Comparison of ENCODE assay signal across 33 cellular contexts in genomic region chr3:40620151-40620550, GRCh38.
DNase-seq lines count a peak whose midpoint lies in the region; ATAC-seq, FAIRE-seq and TF ChIP-seq lines count a peak whose summit lies in the region.
"Had no signal": no experiment of that assay in that cellular context is flagged by ENCODE, and none has a peak within 500 bp of the region (broad histone marks: within the 10 kb centered on the region; RNA-seq: fewer than 3 reads in every experiment).

No MANE protein-coding gene starts in this region.

- no peak overlapping the region for H4K91ac ChIP-seq in H1 (replicated peaks; ENCODE audit: insufficient read length, low read length)

- H3K27me3 Mint-ChIP-seq in osteocyte (ENCODE audit: unreplicated experiment): peaks cover 25% of the 10 kb centered on the region
- peaks cover 18% of the 10 kb centered on the region for H3K27me3 Mint-ChIP-seq in mesothelial cell of epicardium (ENCODE audit: low read depth)

- no peak overlapping the region for H3K9ac ChIP-seq in H1 (replicated peaks in 1 of 4; ENCODE audit: extremely low read depth in 1 of 4, low read depth in 3 of 4, low read length in 3 of 4)

- no peaks in the 10 kb centered on the region for H4K20me1 ChIP-seq in H1 (replicated peaks in 1 of 2; ENCODE audit: control insufficient read depth in 1 of 2, insufficient read depth in 2 of 2, low read length in 2 of 2)

- POLR2A ChIA-PET in H1 (lab: Charles Lee; ENCODE audit: partially characterized antibody): no interaction called here

- no peak overlapping the region for H3K14ac ChIP-seq in H1 (ENCODE audit: insufficient read length)

- H3K4me3 ChIP-seq in H1 (ENCODE audit: extremely low read depth in 1 of 4, insufficient read depth in 2 of 4, low read depth in 3 of 4, low read length in 4 of 4): no peak overlapping the region
- H3K4me3 ChIP-seq: cardiac muscle cell, esophagus squamous epithelium, pancreas had no signal

- no peak for TF ChIP-seq EP300 in H1 (IDR thresholded peaks at IDR 0.05; ENCODE audit: borderline replicate concordance in 1 of 2, low read depth in 2 of 2, low read length in 2 of 2)

- WGBS in H1 (ENCODE audit: extremely low coverage in 1 of 2, insufficient coverage in 1 of 2, insufficient read length in 1 of 2, insufficient replicate concordance in 2 of 2, low coverage in 1 of 2, low lambda C conversion rate in 2 of 2, missing lambda C conversion rate in 1 of 2), 2 experiments: 79% methylated on average over 2 of the region's 2 CpGs; no CpG with 5 or more reads in 1 of the 2 experiments

- no peak overlapping the region for H4K8ac ChIP-seq in H1 (ENCODE audit: extremely low read depth, insufficient read depth, low read length)

- no peak overlapping the region for H3K27ac ChIP-seq in H1 (ENCODE audit: low read depth, low read length)
- H3K27ac ChIP-seq: cardiac muscle cell, pancreas had no signal

- no peak overlapping the region for H2AFZ ChIP-seq in H1 (ENCODE audit: low read length)

- H3K36me3 Mint-ChIP-seq in osteocyte (ENCODE audit: unreplicated experiment) (no peaks in the 10 kb centered on the region), mesothelial cell of epicardium (no peaks in the 10 kb centered on the region)
- H3K36me3 Mint-ChIP-seq: activated naive CD8-positive, alpha-beta T cell treated with anti-CD3 and anti-CD28 coated beads for 36 hours; T-cell; type B pancreatic cell had no signal

- H3K9me3 Mint-ChIP-seq in osteocyte (ENCODE audit: unreplicated experiment) (no peaks in the 10 kb centered on the region), mesothelial cell of epicardium (no peaks in the 10 kb centered on the region)
- H3K9me3 Mint-ChIP-seq: activated CD8-positive, alpha-beta T cell treated with anti-CD3 and anti-CD28 coated beads for 36 hours; activated T-helper 2 cell treated with anti-CD3 and anti-CD28 coated beads, Interferon-gamma antibody, Interleukin-2, Interleukin-4, amounts not matched to agents 10 μg/mL and 5 μg/mL and 100 μg/mL, durations not matched to agents 14 hours and 24 hours and 36 hours; endodermal cell; nephron progenitor cell; T-cell; type B pancreatic cell had no signal

- no peak for TF ChIP-seq POLR2A in H1 (IDR thresholded peaks at IDR 0.05; ENCODE audit: control extremely low read depth in 1 of 2, low read depth in 2 of 2, low read length in 2 of 2)

- H3K23me2 ChIP-seq in H1 (ENCODE audit: low read depth, low read length): peaks cover 5% of the 10 kb centered on the region

- H3K4me3 Mint-ChIP-seq in osteocyte (ENCODE audit: unreplicated experiment) (no peak overlapping the region), mesothelial cell of epicardium (no peak overlapping the region)
- H3K4me3 Mint-ChIP-seq: activated CD8-positive, alpha-beta T cell treated with anti-CD3 and anti-CD28 coated beads for 36 hours; activated naive CD8-positive, alpha-beta T cell treated with anti-CD3 and anti-CD28 coated beads for 36 hours; endodermal cell; nephron progenitor cell; T-cell; type B pancreatic cell had no signal

- no peak for FAIRE-seq in H1 (lab: Jason Lieb, UNC)
- FAIRE-seq: GM18507, islet of Langerhans, pancreas, RCC 7860, TTC549 had no signal

- no peak overlapping the region for H2BK12ac ChIP-seq in H1 (ENCODE audit: low read depth, low read length)

- no peak overlapping the region for H2BK120ac ChIP-seq in H1 (replicated peaks; ENCODE audit: low read depth, low read length)

- H3K23ac ChIP-seq in H1 (ENCODE audit: insufficient read length): no peak overlapping the region

- CTCF ChIA-PET in H1 (lab: Charles Lee; ENCODE audit: partially characterized antibody): interaction anchor here (1.0 kb wide), 1 partner anchor 12 kb away, joined by 3 read pairs; no protein-coding TSS in a partner anchor

- H3K4ac ChIP-seq in H1 (replicated peaks; ENCODE audit: insufficient read length, low read depth, low read length): no peak overlapping the region

- no peak overlapping the region for H4K5ac ChIP-seq in H1 (ENCODE audit: insufficient read length, low read depth, low read length)

- in situ Hi-C loops in G401 (cut with HindIII; ENCODE audit: low sequenced_read_pairs): no loop called here

- H2BK15ac ChIP-seq in H1 (ENCODE audit: low read length): 0 out of 2 replicates have a peak overlapping the region, but pooled peaks have one; percentile 6

- no peak for TF ChIP-seq RAD21 in H1 (IDR thresholded peaks at IDR 0.05 in 1 of 2, conservative IDR thresholded peaks at IDR 0.05 in 1 of 2; ENCODE audit: low read depth in 2 of 2, low read length in 2 of 2)

- H3K4me1 Mint-ChIP-seq in osteocyte (ENCODE audit: unreplicated experiment): peaks cover 7% of the 10 kb centered on the region
- peaks cover 14% of the 10 kb centered on the region for H3K4me1 Mint-ChIP-seq in mesothelial cell of epicardium
- H3K4me1 Mint-ChIP-seq: activated naive CD8-positive, alpha-beta T cell treated with anti-CD3 and anti-CD28 coated beads for 36 hours had no signal

- no peak for ATAC-seq in HG02852 (IDR thresholded peaks at IDR 0.05; ENCODE audit: unreplicated experiment)
- ATAC-seq: activated CD4-positive, CD25-positive, alpha-beta regulatory T cell treated with anti-CD3 and anti-CD28 coated beads, Interleukin-2, amount 50 U/mL, for 24 hours; activated CD8-positive, alpha-beta T cell treated with anti-CD3 and anti-CD28 coated beads for 36 hours; HCT116; pancreas; right cardiac atrium; T-cell had no signal

- no peak overlapping the region for H3K4me2 ChIP-seq in H1 (ENCODE audit: insufficient read depth in 1 of 2, low read depth in 2 of 2, low read length in 2 of 2)

- no peak overlapping the region for H3K18ac ChIP-seq in H1 (ENCODE audit: extremely low read depth, low read length)

- H2BK5ac ChIP-seq in H1 (ENCODE audit: low read depth, low read length): no peak overlapping the region

- H3K27me3 ChIP-seq in H1 (replicated peaks in 1 of 4; ENCODE audit: control insufficient read depth in 3 of 4, extremely low read depth in 1 of 4, insufficient read depth in 3 of 4, low read length in 3 of 4): no peaks in the 10 kb centered on the region
- H3K27me3 ChIP-seq: cardiac muscle cell, pancreas had no signal

- H3K56ac ChIP-seq in H1 (replicated peaks; ENCODE audit: insufficient read length, low read depth, low read length): no peak overlapping the region

- no peak for TF ChIP-seq CTCF in H1 (IDR thresholded peaks at IDR 0.05; ENCODE audit: control extremely low read depth in 1 of 3, insufficient read depth in 1 of 3, low read depth in 1 of 3, low read length in 3 of 3)
- TF ChIP-seq CTCF in osteocyte (IDR thresholded peaks at IDR 0.05): no peak
- no peak for TF ChIP-seq CTCF in mesothelial cell of epicardium (IDR thresholded peaks at IDR 0.05; ENCODE audit: unreplicated experiment)

- no peak overlapping the region for H2AK5ac ChIP-seq in H1 (ENCODE audit: low read depth, low read length)

- no peaks in the 10 kb centered on the region for H3K36me3 ChIP-seq in H1 (ENCODE audit: control insufficient read depth in 2 of 4, insufficient read depth in 4 of 4, low read length in 3 of 4)
- H3K36me3 ChIP-seq: cardiac muscle cell, esophagus squamous epithelium, pancreas had no signal

- H3K4me1 ChIP-seq in H1 (replicated peaks in 1 of 4; ENCODE audit: control insufficient read depth in 3 of 4, insufficient read depth in 4 of 4, low read length in 3 of 4): peaks cover 12 to 17% (median 12%) of the 10 kb centered on the region in 4 experiments
- H3K4me1 ChIP-seq: pancreas had no signal

- H3K27ac Mint-ChIP-seq in osteocyte (ENCODE audit: unreplicated experiment) (no peak overlapping the region), mesothelial cell of epicardium (no peak overlapping the region)
- H3K27ac Mint-ChIP-seq: activated CD8-positive, alpha-beta T cell treated with anti-CD3 and anti-CD28 coated beads for 36 hours; activated naive CD8-positive, alpha-beta T cell treated with anti-CD3 and anti-CD28 coated beads for 36 hours; activated T-helper 2 cell treated with anti-CD3 and anti-CD28 coated beads, Interferon-gamma antibody, Interleukin-2, Interleukin-4, amounts not matched to agents 10 μg/mL and 5 μg/mL and 100 μg/mL, durations not matched to agents 14 hours and 24 hours and 36 hours; endodermal cell; nephron progenitor cell; T-cell; type B pancreatic cell had no signal

- H3K79me2 ChIP-seq in H1 (ENCODE audit: control insufficient read depth in 1 of 2, insufficient read depth in 2 of 2, low read length in 2 of 2): no peaks in the 10 kb centered on the region

- no peak overlapping the region for H2BK20ac ChIP-seq in H1 (ENCODE audit: low read length)

- 0 out of 4 replicates have a peak, but pooled peaks cover 0 to 2% of the 10 kb centered on the region in 2 experiments for H3K9me3 ChIP-seq in H1 (ENCODE audit: insufficient read depth in 2 of 2, low read depth in 1 of 2, low read length in 1 of 2)
- H3K9me3 ChIP-seq: pancreas had no signal

- peak; percentile 89 for DNase-seq in G401 (ENCODE audit: low spot score)
- DNase-seq in RPMI7951 (ENCODE audit: low read depth): peak; percentile 81
- no peak for DNase-seq in H1 (ENCODE audit: low read depth in 1 of 2, low spot score in 2 of 2)
- peak; percentile 36 for DNase-seq in osteocyte (ENCODE audit: extremely low spot score, unreplicated experiment)
- no peak for DNase-seq in NCI-H748 treated with DMSO at 0.1 percent for 48 hours (lab: John Stamatoyannopoulos, UW)
- no peak for DNase-seq in mesothelial cell of epicardium (ENCODE audit: low spot score in 2 of 2, unreplicated experiment in 2 of 2)
- DNase-seq in SHP77 treated with DMSO at 0.1 percent for 48 hours (lab: John Stamatoyannopoulos, UW): no peak
- DNase-seq: ACHN; activated CD8-positive, alpha-beta T cell treated with anti-CD3 and anti-CD28 coated beads for 36 hours; activated naive CD8-positive, alpha-beta T cell treated with anti-CD3 and anti-CD28 coated beads for 36 hours; aorta; cortex of kidney; DMS53; endodermal cell; esophagus squamous epithelium; NCI-H1694; NCI-H2171; NCI-H524; nephron progenitor cell; pancreas; right cardiac atrium; stimulated activated CD4-positive, alpha-beta T cell treated with anti-CD3 and anti-CD28 coated beads, Interleukin-2, amount 100 ng/mL, for 48 hours; T-cell had no signal

- no peaks in the 10 kb centered on the region for H3K79me1 ChIP-seq in H1 (ENCODE audit: low read depth, low read length)

TF ChIP-seq in H1, 55 proteins besides CTCF, POLR2A, EP300 and RAD21 (continues in another document):
- no peak for TF ChIP-seq ASH2L (IDR thresholded peaks at IDR 0.05; ENCODE audit: low read length)
- TF ChIP-seq USF2 (IDR thresholded peaks at IDR 0.05; ENCODE audit: low read length): no peak
- no peak for TF ChIP-seq EZH2 (IDR thresholded peaks at IDR 0.05; ENCODE audit: low read depth, low read length, severe bottlenecking)
- no peak for TF ChIP-seq SUZ12 (IDR thresholded peaks at IDR 0.05; ENCODE audit: low read length)
- TF ChIP-seq RBBP5 (IDR thresholded peaks at IDR 0.05; ENCODE audit: borderline replicate concordance, low read depth, low read length): no peak
- no peak for TF ChIP-seq RXRA (IDR thresholded peaks at IDR 0.05; ENCODE audit: insufficient read depth, low read depth, low read length)

Comparison
In these comparisons a context has a peak if more than half of its experiments do, and no peak if none do; other contexts are left out.
1. DNase-seq: peak in G401 (single experiment), RPMI7951 (single experiment) and osteocyte (single experiment); none in H1 (0 of 2), NCI-H748 treated with DMSO at 0.1 percent for 48 hours (single experiment), mesothelial cell of epicardium (0 of 2) and SHP77 treated with DMSO at 0.1 percent for 48 hours (single experiment).